19 cellular contexts compared by ENCODE assay signal in genomic region chr7:55516399-55516798, GRCh38. TPM values are rescaled to one million over a fixed set of nuclear protein-coding genes. Genes with fewer than 3 reads are reported as not detected.
A peak's percentile ranks its signal among the peaks of the same experiment; 100 is the strongest.
DNase-seq lines count a peak whose midpoint lies in the region; ATAC-seq, FAIRE-seq and TF ChIP-seq lines count a peak whose summit lies in the region.
"Had no signal": no experiment of that assay in that cellular context is flagged by ENCODE, and none has a peak within 500 bp of the region (broad histone marks: within the 10 kb centered on the region; RNA-seq: fewer than 3 reads in every experiment).

No MANE protein-coding gene starts in this region.

- no peaks in the 10 kb centered on the region; the same call in 1 of the 2 replicates for H4K20me1 ChIP-seq in OCI-LY7 (ENCODE audit: insufficient read depth, low read length)

- no peak for ATAC-seq in stimulated activated naive CD8-positive, alpha-beta T cell treated with anti-CD3 and anti-CD28 coated beads, Interleukin-15, Interleukin-2, amounts not matched to agents 100 U/mL and 50 U/mL, for 24 hours
- ATAC-seq in GM21786 (IDR thresholded peaks at IDR 0.05; ENCODE audit: unreplicated experiment) = no peak
- ATAC-seq: GM23338 had no signal

- no peaks in the 10 kb centered on the region for H3K27me3 Mint-ChIP-seq in stimulated activated naive CD8-positive, alpha-beta T cell treated with anti-CD3 and anti-CD28 coated beads, Interleukin-15, Interleukin-2, amounts not matched to agents 100 ng/mL and 50 ng/mL, for 24 hours
- no peaks in the 10 kb centered on the region for H3K27me3 Mint-ChIP-seq in dendritic cell treated with granulocyte-macrophage colony-stimulating factor and Interleukin-4, amounts not matched to agents 40 ng/mL and 50 ng/mL, for 4 days

- no peak for FAIRE-seq in kidney (lab: Jason Lieb, UNC)
- FAIRE-seq: bronchial epithelial cell had no signal

- no peaks in the 10 kb centered on the region for H3K79me2 ChIP-seq in OCI-LY7 (ENCODE audit: insufficient read depth, low read depth, low read length)
- H3K79me2 ChIP-seq: parathyroid adenoma had no signal

- no peaks in the 10 kb centered on the region for H3K9me2 ChIP-seq in OCI-LY7 (ENCODE audit: insufficient read depth, low read length)

- H3K9me3 Mint-ChIP-seq in stimulated activated naive CD8-positive, alpha-beta T cell treated with anti-CD3 and anti-CD28 coated beads, Interleukin-15, Interleukin-2, amounts not matched to agents 100 ng/mL and 50 ng/mL, for 24 hours = no peaks in the 10 kb centered on the region
- H3K9me3 Mint-ChIP-seq in dendritic cell treated with granulocyte-macrophage colony-stimulating factor and Interleukin-4, amounts not matched to agents 40 ng/mL and 50 ng/mL, for 4 days = no peaks in the 10 kb centered on the region
- H3K9me3 Mint-ChIP-seq: CD14-positive monocyte; GM23338; T-helper 2 cell treated with Interferon-gamma antibody and Interleukin-4, amounts not matched to agents 5 μg/mL and 100 μg/mL, for 36 hours had no signal

- TF ChIP-seq CTCF in OCI-LY7 (conservative IDR thresholded peaks at IDR 0.05; ENCODE audit: low read length) = no peak
- no peak for TF ChIP-seq CTCF in RWPE1 (conservative IDR thresholded peaks at IDR 0.05; ENCODE audit: low read depth)
- no peak for TF ChIP-seq CTCF in kidney (IDR thresholded peaks at IDR 0.05; ENCODE audit: borderline replicate concordance, extremely low read depth, insufficient read depth)

- H3K36me3 ChIP-seq in OCI-LY7 (ENCODE audit: insufficient read depth, low read length) = peaks cover 66% of the 10 kb centered on the region
- H3K36me3 ChIP-seq in kidney (ENCODE audit: control insufficient read depth in 1 of 2, insufficient read depth in 2 of 2, low read length in 2 of 2) = peaks cover 10 to 13% of the 10 kb centered on the region in 2 donors

- H3K4me1 ChIP-seq in OCI-LY7 (ENCODE audit: insufficient read depth, low read length, poor library complexity, severe bottlenecking) (peaks cover 67% of the 10 kb centered on the region), kidney (ENCODE audit: control insufficient read depth in 1 of 2, insufficient read depth in 1 of 2, low read depth in 1 of 2, low read length in 2 of 2) (peaks cover 0 to 4% of the 10 kb centered on the region in 2 donors)
- H3K4me1 ChIP-seq: parathyroid adenoma had no signal

- intact Hi-C loops in OCI-LY7 (cut with micrococcal nuclease; ENCODE audit: unreplicated experiment) (no loop called here), kidney (cut with DNase I) (no loop called here)
- intact Hi-C loops in dendritic cell treated with granulocyte-macrophage colony-stimulating factor and Interleukin-4, amounts not matched to agents 40 ng/mL and 50 ng/mL, for 4 days (cut with micrococcal nuclease) = no loop called here

- H3K4me3 ChIP-seq in OCI-LY7 (ENCODE audit: low read depth, low read length, poor library complexity, severe bottlenecking) (peak overlapping the region; percentile 38), kidney (ENCODE audit: low read length in 2 of 2) (no peak overlapping the region)
- H3K4me3 ChIP-seq: GM23338, smooth muscle cell had no signal

- no peak overlapping the region for H3K9ac ChIP-seq in kidney (ENCODE audit: low read length in 2 of 2)
- H3K9ac ChIP-seq: parathyroid adenoma had no signal

- peak overlapping the region; percentile 1 for H3K4me3 Mint-ChIP-seq in stimulated activated naive CD8-positive, alpha-beta T cell treated with anti-CD3 and anti-CD28 coated beads, Interleukin-15, Interleukin-2, amounts not matched to agents 100 ng/mL and 50 ng/mL, for 24 hours
- no peak overlapping the region for H3K4me3 Mint-ChIP-seq in dendritic cell treated with granulocyte-macrophage colony-stimulating factor and Interleukin-4, amounts not matched to agents 40 ng/mL and 50 ng/mL, for 4 days
- H3K4me3 Mint-ChIP-seq: CD14-positive monocyte; GM23338; T-helper 2 cell treated with Interferon-gamma antibody and Interleukin-4, amounts not matched to agents 5 μg/mL and 100 μg/mL, for 36 hours had no signal

- H3K36me3 Mint-ChIP-seq in stimulated activated naive CD8-positive, alpha-beta T cell treated with anti-CD3 and anti-CD28 coated beads, Interleukin-15, Interleukin-2, amounts not matched to agents 100 ng/mL and 50 ng/mL, for 24 hours (ENCODE audit: low read depth) = peaks cover 57% of the 10 kb centered on the region
- peaks cover 100% of the 10 kb centered on the region for H3K36me3 Mint-ChIP-seq in dendritic cell treated with granulocyte-macrophage colony-stimulating factor and Interleukin-4, amounts not matched to agents 40 ng/mL and 50 ng/mL, for 4 days (ENCODE audit: low read depth)

- H3K27ac ChIP-seq in OCI-LY7 (ENCODE audit: low read depth, low read length, poor library complexity, severe bottlenecking) = peak overlapping the region; percentile 65
- H3K27ac ChIP-seq in RWPE1 = no peak overlapping the region
- no peak overlapping the region for H3K27ac ChIP-seq in kidney (ENCODE audit: low read depth in 2 of 2, low read length in 2 of 2)
- H3K27ac ChIP-seq: parathyroid adenoma had no signal

- H2AFZ ChIP-seq in OCI-LY7 (ENCODE audit: low read length) = no peak overlapping the region
- H2AFZ ChIP-seq: GM23338 had no signal

- CTCF ChIA-PET in OCI-LY7 (lab: Charles Lee; ENCODE audit: unreplicated experiment) = interaction anchor here (1.0 to 1.5 kb wide), 3 partner anchors 10 to 48 kb away, joined by 3 to 4 read pairs (median 4); no protein-coding TSS in a partner anchor
- CTCF ChIA-PET in RWPE1 (lab: Yijun Ruan, JAX) = no interaction called here

- peak overlapping the region; percentile 34 for H3K27ac Mint-ChIP-seq in stimulated activated naive CD8-positive, alpha-beta T cell treated with anti-CD3 and anti-CD28 coated beads, Interleukin-15, Interleukin-2, amounts not matched to agents 100 ng/mL and 50 ng/mL, for 24 hours
- H3K27ac Mint-ChIP-seq in dendritic cell treated with granulocyte-macrophage colony-stimulating factor and Interleukin-4, amounts not matched to agents 40 ng/mL and 50 ng/mL, for 4 days = peak overlapping the region; percentile 47
- H3K27ac Mint-ChIP-seq: GM23338 had no signal

- POLR2A ChIA-PET in OCI-LY7 (lab: Charles Lee) = interaction anchor here (0.6 to 2.0 kb wide), 12 partner anchors 8 to 917 kb away, joined by 3 to 8 read pairs (median 4); no protein-coding TSS in a partner anchor
- POLR2A ChIA-PET in RWPE1 (lab: Yijun Ruan, JAX; ENCODE audit: low non-redundant PET) = interaction anchor here (0.6 kb wide), 1 partner anchor 8 kb away, joined by 3 read pairs; no protein-coding TSS in a partner anchor

- DNase-seq in stimulated activated naive CD8-positive, alpha-beta T cell treated with anti-CD3 and anti-CD28 coated beads, Interleukin-15, Interleukin-2, amounts not matched to agents 100 U/mL and 50 U/mL, for 24 hours = no peak
- DNase-seq in OCI-LY7 (ENCODE audit: low spot score) = peak; percentile 31
- no peak for DNase-seq in RWPE1 (ENCODE audit: low spot score)
- DNase-seq in kidney = no peak
- DNase-seq: activated gamma-delta T cell treated with Interleukin-2 at 50 U/mL for 16 hours; DND-41; effector memory CD4-positive, alpha-beta T cell; Karpas-422; NCI-H1417 treated with DMSO at 0.1 percent for 48 hours; SHP77 treated with DMSO at 0.1 percent for 48 hours had no signal

- no TSS peak for BruUV-seq in OCI-LY7 (replicated peaks; lab: Mats Ljungman, UMichigan)

- no peaks in the 10 kb centered on the region for H3K9me3 ChIP-seq in OCI-LY7 (ENCODE audit: low read length)
- no peaks in the 10 kb centered on the region for H3K9me3 ChIP-seq in kidney (ENCODE audit: control insufficient read depth in 1 of 2, low read length in 2 of 2)

- H3K4me1 Mint-ChIP-seq in stimulated activated naive CD8-positive, alpha-beta T cell treated with anti-CD3 and anti-CD28 coated beads, Interleukin-15, Interleukin-2, amounts not matched to agents 100 ng/mL and 50 ng/mL, for 24 hours (ENCODE audit: low read depth) = peaks cover 44% of the 10 kb centered on the region
- peaks cover 66% of the 10 kb centered on the region for H3K4me1 Mint-ChIP-seq in dendritic cell treated with granulocyte-macrophage colony-stimulating factor and Interleukin-4, amounts not matched to agents 40 ng/mL and 50 ng/mL, for 4 days (ENCODE audit: low read depth)
- H3K4me1 Mint-ChIP-seq: CD14-positive monocyte had no signal

- peak overlapping the region; percentile 73 for H3K4me2 ChIP-seq in OCI-LY7 (ENCODE audit: low read length)
- H3K4me2 ChIP-seq: GM23338, smooth muscle cell had no signal

RNA-seq across cellular contexts. Expression of gene VOPP1, which starts 55.9 kb away (rescaled TPM):
- 66.9 and 68.8 TPM in 2 replicates for total RNA-seq in OCI-LY7 (2014; rRNA removed; shearing (Covaris generic))
- total RNA-seq in OCI-LY7 (2022) = 72.1 and 73.9 TPM in 2 replicates
- 98.7 TPM for total RNA-seq in kidney
- 47.3 TPM for polyA plus RNA-seq in kidney (ENCODE audit: insufficient read depth, low read depth, low replicate concordance)
